29 cellular contexts compared by ENCODE assay signal in genomic region chr3:178406206-178406605, GRCh38.
DNase-seq lines count a peak whose midpoint lies in the region; ATAC-seq and TF ChIP-seq lines count a peak whose summit lies in the region.
"Had no signal": no experiment of that assay in that cellular context is flagged by ENCODE, and none has a peak within 500 bp of the region (broad histone marks: within the 10 kb centered on the region; RNA-seq: fewer than 3 reads in every experiment).

No MANE protein-coding gene starts in this region.

- TF ChIP-seq CTCF in AG10803 (conservative IDR thresholded peaks at IDR 0.05; ENCODE audit: low read length) = no peak
- TF ChIP-seq CTCF in fibroblast of mammary gland (conservative IDR thresholded peaks at IDR 0.05; ENCODE audit: control insufficient read depth, insufficient read depth, low read depth, low read length) = no peak
- no peak for TF ChIP-seq CTCF in heart right ventricle (IDR thresholded peaks at IDR 0.05)

- intact Hi-C loops in heart right ventricle (cut with DNase I) = no loop called here

- no peak for ATAC-seq in GM18861 (IDR thresholded peaks at IDR 0.05; ENCODE audit: unreplicated experiment)
- no peak for ATAC-seq in heart right ventricle
- ATAC-seq in GM21447 (IDR thresholded peaks at IDR 0.05; ENCODE audit: unreplicated experiment) = no peak
- ATAC-seq: activated naive CD8-positive, alpha-beta T cell treated with anti-CD3 and anti-CD28 coated beads, Interleukin-2, amount 50 U/mL, for 24 hours; sciatic nerve had no signal

- WGBS in heart right ventricle, 2 donors = 71 to 74% methylated on average over 3 of the region's 3 CpGs

- H3K9ac ChIP-seq in SK-N-MC (ENCODE audit: insufficient read length) = no peak overlapping the region

- peak overlapping the region; percentile 77; the same call in 1 of the 2 replicates for H3K27ac ChIP-seq in SK-N-MC
- no peak overlapping the region for H3K27ac ChIP-seq in heart right ventricle
- H3K27ac ChIP-seq: cardiac muscle cell, esophagus squamous epithelium, PC-9, suprapubic skin, WERI-Rb-1 had no signal

- peaks cover 0 to 13% (median 0%) of the 10 kb centered on the region in 9 donors for H3K4me1 ChIP-seq in heart right ventricle

- no peak overlapping the region for H3K4me3 ChIP-seq in AG10803 (ENCODE audit: low read length)
- H3K4me3 ChIP-seq in SK-N-MC = no peak overlapping the region
- H3K4me3 ChIP-seq in fibroblast of mammary gland (ENCODE audit: control insufficient read depth, low read depth, low read length) = no peak overlapping the region
- H3K4me3 ChIP-seq in heart right ventricle = no peak overlapping the region
- H3K4me3 ChIP-seq: cardiac muscle cell, esophagus squamous epithelium, PC-9, suprapubic skin had no signal

- H3K9me3 ChIP-seq in SK-N-MC (ENCODE audit: low read depth, low read length) (no peaks in the 10 kb centered on the region), heart right ventricle (no peaks in the 10 kb centered on the region)
- H3K9me3 ChIP-seq: esophagus squamous epithelium, suprapubic skin had no signal

- H3K27me3 ChIP-seq in heart right ventricle = no peaks in the 10 kb centered on the region
- H3K27me3 ChIP-seq: cardiac muscle cell, esophagus squamous epithelium, suprapubic skin had no signal

- peak; percentile 94 for DNase-seq in AG10803 (ENCODE audit: low read depth)
- DNase-seq in SK-N-MC (ENCODE audit: low read depth, low spot score) = no peak
- DNase-seq in fibroblast of mammary gland (ENCODE audit: low read depth) = peak; percentile 62
- DNase-seq in myocyte (ENCODE audit: low read depth) = peak; percentile 51
- no peak for DNase-seq in heart right ventricle
- DNase-seq in glomerular visceral epithelial cell (ENCODE audit: extremely low spot score) = no peak
- DNase-seq: 8988T; activated CD4-positive, alpha-beta T cell treated with anti-CD3 and anti-CD28 coated beads for 48 hours; activated gamma-delta T cell treated with Interleukin-2 at 50 U/mL for 16 hours; activated naive CD8-positive, alpha-beta T cell treated with anti-CD3 and anti-CD28 coated beads, Interleukin-2, amount 50 U/mL, for 24 hours; activated T-cell treated with anti-CD3 and anti-CD28 coated beads, Interleukin-2, amount 50 U/mL, for 24 hours; AML-193; CD4-positive, alpha-beta memory T cell; cortex of kidney; endodermal cell; esophagus squamous epithelium; NCI-H1930; NCI-H526; PC-9; SHP77 treated with DMSO at 0.1 percent for 48 hours; stimulated activated naive CD4-positive, alpha-beta T cell; SW 1271; T1000; WERI-Rb-1 had no signal

- H3K36me3 ChIP-seq in SK-N-MC (ENCODE audit: insufficient read depth, low read length) = no peaks in the 10 kb centered on the region
- no peaks in the 10 kb centered on the region for H3K36me3 ChIP-seq in heart right ventricle
- H3K36me3 ChIP-seq: cardiac muscle cell, esophagus squamous epithelium, suprapubic skin, WERI-Rb-1 had no signal

Comparison
In these comparisons a context has a peak if more than half of its experiments do, and no peak if none do; other contexts are left out.
1. DNase-seq: peak in AG10803 (single experiment), fibroblast of mammary gland (single experiment) and myocyte (single experiment); none in SK-N-MC (single experiment), heart right ventricle (0 of 2) and glomerular visceral epithelial cell (single experiment).